Comparison of ENCODE assay signal across 1 cellular context in the genomic region with DNA sequence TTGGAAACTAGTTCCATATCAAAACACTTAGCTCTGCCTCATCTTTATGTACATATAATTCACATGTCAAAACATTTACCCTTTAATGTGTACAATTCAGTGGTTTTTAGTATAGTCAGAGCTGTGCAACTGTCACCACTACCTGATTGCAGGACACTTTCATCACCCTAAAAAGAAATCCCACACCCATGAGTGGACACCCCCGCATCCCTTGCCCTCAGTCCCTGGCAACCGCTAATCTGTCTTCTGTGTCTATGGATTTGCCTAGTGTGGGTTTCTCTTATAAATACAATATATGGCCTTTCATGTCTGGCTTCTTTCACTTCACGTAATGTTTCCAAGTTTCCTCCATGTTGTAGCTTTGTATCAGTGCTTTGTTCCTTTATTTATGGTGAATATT.
TF ChIP-seq lines count a peak whose summit lies in the region.

No MANE protein-coding gene starts in this region.

TF ChIP-seq in K562, 482 proteins besides CTCF, POLR2A, EP300 and RAD21 (continued from another document):
- TF ChIP-seq, protein P1, sequence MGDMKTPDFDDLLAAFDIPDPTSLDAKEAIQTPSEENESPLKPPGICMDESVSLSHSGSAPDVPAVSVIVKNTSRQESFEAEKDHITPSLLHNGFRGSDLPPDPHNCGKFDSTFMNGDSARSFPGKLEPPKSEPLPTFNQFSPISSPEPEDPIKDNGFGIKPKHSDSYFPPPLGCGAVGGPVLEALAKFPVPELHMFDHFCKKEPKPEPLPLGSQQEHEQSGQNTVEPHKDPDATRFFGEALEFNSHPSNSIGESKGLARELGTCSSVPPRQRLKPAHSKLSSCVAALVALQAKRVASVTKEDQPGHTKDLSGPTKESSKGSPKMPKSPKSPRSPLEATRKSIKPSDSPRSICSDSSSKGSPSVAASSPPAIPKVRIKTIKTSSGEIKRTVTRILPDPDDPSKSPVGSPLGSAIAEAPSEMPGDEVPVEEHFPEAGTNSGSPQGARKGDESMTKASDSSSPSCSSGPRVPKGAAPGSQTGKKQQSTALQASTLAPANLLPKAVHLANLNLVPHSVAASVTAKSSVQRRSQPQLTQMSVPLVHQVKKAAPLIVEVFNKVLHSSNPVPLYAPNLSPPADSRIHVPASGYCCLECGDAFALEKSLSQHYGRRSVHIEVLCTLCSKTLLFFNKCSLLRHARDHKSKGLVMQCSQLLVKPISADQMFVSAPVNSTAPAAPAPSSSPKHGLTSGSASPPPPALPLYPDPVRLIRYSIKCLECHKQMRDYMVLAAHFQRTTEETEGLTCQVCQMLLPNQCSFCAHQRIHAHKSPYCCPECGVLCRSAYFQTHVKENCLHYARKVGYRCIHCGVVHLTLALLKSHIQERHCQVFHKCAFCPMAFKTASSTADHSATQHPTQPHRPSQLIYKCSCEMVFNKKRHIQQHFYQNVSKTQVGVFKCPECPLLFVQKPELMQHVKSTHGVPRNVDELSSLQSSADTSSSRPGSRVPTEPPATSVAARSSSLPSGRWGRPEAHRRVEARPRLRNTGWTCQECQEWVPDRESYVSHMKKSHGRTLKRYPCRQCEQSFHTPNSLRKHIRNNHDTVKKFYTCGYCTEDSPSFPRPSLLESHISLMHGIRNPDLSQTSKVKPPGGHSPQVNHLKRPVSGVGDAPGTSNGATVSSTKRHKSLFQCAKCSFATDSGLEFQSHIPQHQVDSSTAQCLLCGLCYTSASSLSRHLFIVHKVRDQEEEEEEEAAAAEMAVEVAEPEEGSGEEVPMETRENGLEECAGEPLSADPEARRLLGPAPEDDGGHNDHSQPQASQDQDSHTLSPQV (IDR thresholded peaks at IDR 0.05), result peak; percentile 43; the same call in 1 of the 2 replicates
- TF ChIP-seq STAT5B (CRISPR knock-in tag; IDR thresholded peaks at IDR 0.05) (no peak), SOX6 (IDR thresholded peaks at IDR 0.05) (peak; percentile 33; the same call in 1 of the 2 replicates), BACH1 (tag; IDR thresholded peaks at IDR 0.05) (peak; percentile 52; the same call in 1 of the 2 replicates), KAT7 (CRISPR knock-in tag; IDR thresholded peaks at IDR 0.05; ENCODE audit: borderline replicate concordance) (no peak), DMBX1 (CRISPR knock-in tag; IDR thresholded peaks at IDR 0.05; ENCODE audit: borderline replicate concordance) (peak; percentile 34; the same call in 1 of the 2 replicates), RB1 (IDR thresholded peaks at IDR 0.05; ENCODE audit: low read depth) (no peak), JUND (IDR thresholded peaks at IDR 0.05; ENCODE audit: borderline replicate concordance, low read depth, low read length) (peak; percentile 74), JUND (tag; IDR thresholded peaks at IDR 0.05; ENCODE audit: borderline replicate concordance, low read depth, low read length) (peak; percentile 23; the same call in 1 of the 3 replicates), CREBBP (IDR thresholded peaks at IDR 0.05; ENCODE audit: low read depth, low read length) (no peak), MTA1 (IDR thresholded peaks at IDR 0.05; ENCODE audit: borderline replicate concordance) (peak; percentile 29; the same call in 1 of the 2 replicates), ESRRB (CRISPR knock-in tag; IDR thresholded peaks at IDR 0.05; ENCODE audit: borderline replicate concordance) (no peak), L3MBTL2 (IDR thresholded peaks at IDR 0.05) (no peak), NR2C1 (IDR thresholded peaks at IDR 0.05) (no peak), NR2C1 (tag; IDR thresholded peaks at IDR 0.05) (0 out of 2 replicates have a peak, but pooled peaks have one; percentile 8), HDAC1 (IDR thresholded peaks at IDR 0.05) (no peak), MYBL2 (IDR thresholded peaks at IDR 0.05; ENCODE audit: low read depth) (no peak), MYBL2 (CRISPR knock-in tag; IDR thresholded peaks at IDR 0.05; ENCODE audit: borderline replicate concordance) (no peak), DPF2 (IDR thresholded peaks at IDR 0.05) (peak; percentile 14; the same call in 1 of the 2 replicates), NFE2L1 (tag; IDR thresholded peaks at IDR 0.05; ENCODE audit: borderline replicate concordance, low read depth) (no peak), EP400 (IDR thresholded peaks at IDR 0.05) (peak; percentile 40; the same call in 1 of the 2 replicates), U2AF1 (optimal IDR thresholded peaks at IDR 0.05; ENCODE audit: low read depth, low read length) (no peak), SUPT5H (IDR thresholded peaks at IDR 0.05) (no peak), KAT8 (IDR thresholded peaks at IDR 0.05; ENCODE audit: low read depth) (no peak), ATF7 (IDR thresholded peaks at IDR 0.05) (peak; percentile 60; the same call in 1 of the 2 replicates), PHB2 (IDR thresholded peaks at IDR 0.05; ENCODE audit: low read depth) (no peak), ZBTB1 (CRISPR knock-in tag; IDR thresholded peaks at IDR 0.05; ENCODE audit: borderline replicate concordance, low read depth) (no peak), ZNF778 (CRISPR knock-in tag; IDR thresholded peaks at IDR 0.05) (no peak), ARID1B (IDR thresholded peaks at IDR 0.05) (peak; percentile 57; the same call in 1 of the 2 replicates)
- TF ChIP-seq, protein P2, sequence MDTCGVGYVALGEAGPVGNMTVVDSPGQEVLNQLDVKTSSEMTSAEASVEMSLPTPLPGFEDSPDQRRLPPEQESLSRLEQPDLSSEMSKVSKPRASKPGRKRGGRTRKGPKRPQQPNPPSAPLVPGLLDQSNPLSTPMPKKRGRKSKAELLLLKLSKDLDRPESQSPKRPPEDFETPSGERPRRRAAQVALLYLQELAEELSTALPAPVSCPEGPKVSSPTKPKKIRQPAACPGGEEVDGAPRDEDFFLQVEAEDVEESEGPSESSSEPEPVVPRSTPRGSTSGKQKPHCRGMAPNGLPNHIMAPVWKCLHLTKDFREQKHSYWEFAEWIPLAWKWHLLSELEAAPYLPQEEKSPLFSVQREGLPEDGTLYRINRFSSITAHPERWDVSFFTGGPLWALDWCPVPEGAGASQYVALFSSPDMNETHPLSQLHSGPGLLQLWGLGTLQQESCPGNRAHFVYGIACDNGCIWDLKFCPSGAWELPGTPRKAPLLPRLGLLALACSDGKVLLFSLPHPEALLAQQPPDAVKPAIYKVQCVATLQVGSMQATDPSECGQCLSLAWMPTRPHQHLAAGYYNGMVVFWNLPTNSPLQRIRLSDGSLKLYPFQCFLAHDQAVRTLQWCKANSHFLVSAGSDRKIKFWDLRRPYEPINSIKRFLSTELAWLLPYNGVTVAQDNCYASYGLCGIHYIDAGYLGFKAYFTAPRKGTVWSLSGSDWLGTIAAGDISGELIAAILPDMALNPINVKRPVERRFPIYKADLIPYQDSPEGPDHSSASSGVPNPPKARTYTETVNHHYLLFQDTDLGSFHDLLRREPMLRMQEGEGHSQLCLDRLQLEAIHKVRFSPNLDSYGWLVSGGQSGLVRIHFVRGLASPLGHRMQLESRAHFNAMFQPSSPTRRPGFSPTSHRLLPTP (IDR thresholded peaks at IDR 0.05; ENCODE audit: borderline replicate concordance, extremely low read depth, insufficient read length), result no peak
- TF ChIP-seq, protein P3, sequence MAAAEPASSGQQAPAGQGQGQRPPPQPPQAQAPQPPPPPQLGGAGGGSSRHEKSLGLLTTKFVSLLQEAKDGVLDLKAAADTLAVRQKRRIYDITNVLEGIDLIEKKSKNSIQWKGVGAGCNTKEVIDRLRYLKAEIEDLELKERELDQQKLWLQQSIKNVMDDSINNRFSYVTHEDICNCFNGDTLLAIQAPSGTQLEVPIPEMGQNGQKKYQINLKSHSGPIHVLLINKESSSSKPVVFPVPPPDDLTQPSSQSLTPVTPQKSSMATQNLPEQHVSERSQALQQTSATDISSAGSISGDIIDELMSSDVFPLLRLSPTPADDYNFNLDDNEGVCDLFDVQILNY (CRISPR knock-in tag; IDR thresholded peaks at IDR 0.05), result no peak
- TF ChIP-seq, protein P4, sequence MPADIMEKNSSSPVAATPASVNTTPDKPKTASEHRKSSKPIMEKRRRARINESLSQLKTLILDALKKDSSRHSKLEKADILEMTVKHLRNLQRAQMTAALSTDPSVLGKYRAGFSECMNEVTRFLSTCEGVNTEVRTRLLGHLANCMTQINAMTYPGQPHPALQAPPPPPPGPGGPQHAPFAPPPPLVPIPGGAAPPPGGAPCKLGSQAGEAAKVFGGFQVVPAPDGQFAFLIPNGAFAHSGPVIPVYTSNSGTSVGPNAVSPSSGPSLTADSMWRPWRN (IDR thresholded peaks at IDR 0.05; ENCODE audit: low read depth), result no peak
